Comparison of ENCODE assay signal across 8 cellular contexts in the genomic region with DNA sequence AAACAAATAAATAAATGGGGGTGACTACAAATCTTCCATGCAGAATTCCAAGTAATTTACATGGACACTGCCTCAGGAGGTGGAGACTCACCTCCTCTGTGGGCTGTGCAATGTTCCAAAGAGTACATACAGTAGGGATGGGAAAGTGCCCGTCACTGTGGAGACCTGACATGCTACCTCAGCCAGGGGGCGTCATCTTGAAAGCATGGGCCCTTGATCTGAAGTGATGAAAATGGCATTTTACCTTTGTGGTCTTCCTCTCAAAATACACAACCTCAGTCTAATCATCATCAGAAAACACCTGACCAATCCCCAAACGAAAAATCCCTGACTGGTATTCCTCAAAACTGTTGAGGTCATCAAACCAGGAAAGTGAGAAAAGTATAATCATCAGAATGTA. TPM values are rescaled to one million over a fixed set of nuclear protein-coding genes. Genes with fewer than 3 reads are reported as not detected.
A peak's percentile ranks its signal among the peaks of the same experiment; 100 is the strongest.
DNase-seq lines count a peak whose midpoint lies in the region; ATAC-seq and TF ChIP-seq lines count a peak whose summit lies in the region.

No MANE protein-coding gene starts in this region.

- ATAC-seq in activated CD4-positive, CD25-positive, alpha-beta regulatory T cell treated with anti-CD3 and anti-CD28 coated beads, Interleukin-2, amount 50 U/mL, for 24 hours = peak; percentile 22 to 31

- H3K27me3 Mint-ChIP-seq in mesothelial cell of epicardium (ENCODE audit: low read depth) = no peaks in the 10 kb centered on the region

- H3K9me3 Mint-ChIP-seq in mesothelial cell of epicardium = no peaks in the 10 kb centered on the region

- no peaks in the 10 kb centered on the region for H3K9me3 ChIP-seq in Loucy (ENCODE audit: insufficient read depth, low read depth, low read length)

- no peaks in the 10 kb centered on the region for H4K20me1 ChIP-seq in Loucy (ENCODE audit: insufficient read depth, low read length, poor library complexity, severe bottlenecking)

- no peaks in the 10 kb centered on the region for H3K9me2 ChIP-seq in Loucy (replicated peaks; ENCODE audit: low read depth, low read length)

- no peak overlapping the region for H3K4me3 Mint-ChIP-seq in mesothelial cell of epicardium

- peaks cover 2% of the 10 kb centered on the region for H3K4me1 Mint-ChIP-seq in mesothelial cell of epicardium

- H3K27me3 ChIP-seq in Loucy (ENCODE audit: insufficient read depth, low read length, poor library complexity, severe bottlenecking) = no peaks in the 10 kb centered on the region

- TF ChIP-seq CTCF in Loucy (conservative IDR thresholded peaks at IDR 0.05; ENCODE audit: low read length) = peak; percentile 77
- peak; percentile 20 for TF ChIP-seq CTCF in mesothelial cell of epicardium (IDR thresholded peaks at IDR 0.05; ENCODE audit: unreplicated experiment)

- H3K9ac ChIP-seq in Loucy (ENCODE audit: low read depth, low read length, poor library complexity, severe bottlenecking) = no peak overlapping the region

- no peak overlapping the region for H3K27ac Mint-ChIP-seq in mesothelial cell of epicardium

- H3K4me3 ChIP-seq in Loucy (ENCODE audit: low read length, poor library complexity, severe bottlenecking) = no peak overlapping the region

- no peak for DNase-seq in activated CD4-positive, CD25-positive, alpha-beta regulatory T cell (lab: John Stamatoyannopoulos, UW)
- peak; percentile 19 for DNase-seq in amniotic epithelial cell (ENCODE audit: low read depth)
- DNase-seq in mesothelial cell of epicardium (ENCODE audit: low spot score in 2 of 2, unreplicated experiment in 2 of 2) = no peak
- no peak for DNase-seq in AG08396 (ENCODE audit: low spot score)
- no peak for DNase-seq in amygdala (lab: John Stamatoyannopoulos, UW)
- DNase-seq in UCSD-AML1 (lab: John Stamatoyannopoulos, UW; ENCODE audit: unreplicated experiment) = no peak

- H2AFZ ChIP-seq in Loucy (ENCODE audit: low read length) = peak overlapping the region; percentile 18; the same call in 1 of the 2 replicates

- peaks cover 15% of the 10 kb centered on the region for H3K36me3 Mint-ChIP-seq in mesothelial cell of epicardium

- no peaks in the 10 kb centered on the region for H3K79me2 ChIP-seq in Loucy (ENCODE audit: insufficient read depth, low read length)

- no peak overlapping the region for H3K4me2 ChIP-seq in Loucy (ENCODE audit: low read depth, low read length, poor library complexity, severe bottlenecking)

- H3F3A ChIP-seq in Loucy (ENCODE audit: low read depth) = no peaks in the 10 kb centered on the region

- peaks cover 2% of the 10 kb centered on the region; the same call in 1 of the 2 replicates for H3K36me3 ChIP-seq in Loucy (ENCODE audit: insufficient read depth, low read length)

- peaks cover 4% of the 10 kb centered on the region for H3K4me1 ChIP-seq in Loucy (ENCODE audit: insufficient read depth, low read length, poor library complexity, severe bottlenecking)

RNA-seq across cellular contexts. Expression of a gene that starts 48.4 kb away (rescaled TPM):
- total RNA-seq in mesothelial cell of epicardium = 62.8 to 66.6 TPM (median 66.0 TPM) in 3 replicates
